ENCODE assay signal across 34 cellular contexts in genomic region chr18:66043009-66043408, GRCh38.
"Had no signal": no experiment of that assay in that cellular context is flagged by ENCODE, and none has a peak within 500 bp of the region (broad histone marks: within the 10 kb centered on the region; RNA-seq: fewer than 3 reads in every experiment).

No MANE protein-coding gene starts in this region.

- H3K36me3 ChIP-seq: MG63 had no signal

- H3K9me3 ChIP-seq: MG63 had no signal

- DNase-seq: Karpas-422, Kasumi-1, MG63, MM.1S, MV-4-11, NCI-H1048, NCI-H1092, NCI-H1092 treated with DMSO at 0.1 percent for 48 hours, NCI-H1105, NCI-H1105 treated with DMSO at 0.1 percent for 48 hours, NCI-H1417, NCI-H1417 treated with DMSO at 0.1 percent for 48 hours, NCI-H1436, NCI-H1436 treated with DMSO at 0.1 percent for 48 hours, NCI-H146, NCI-H1694, NCI-H1694 treated with DMSO at 0.1 percent for 48 hours, NCI-H187, NCI-H187 treated with DMSO at 0.1 percent for 48 hours, NCI-H1930, NCI-H2029, NCI-H2029 treated with DMSO at 0.1 percent for 48 hours, NCI-H2081, NCI-H2081 treated with DMSO at 0.1 percent for 48 hours, NCI-H2107, NCI-H2171, NCI-H2171 treated with DMSO at 0.1 percent for 48 hours, NCI-H2227 treated with DMSO at 0.1 percent for 48 hours, NCI-H226, NCI-H345, NCI-H446, NCI-H446 treated with DMSO at 0.1 percent for 48 hours, NCI-H510A, NCI-H510A treated with DMSO at 0.1 percent for 48 hours had no signal

- H3K4me3 ChIP-seq: MG63 had no signal
